Comparison of ENCODE assay signal across 20 cellular contexts in genomic region chr10:1107004-1107403, GRCh38. TPM values are rescaled to one million over a fixed set of nuclear protein-coding genes. Genes with fewer than 3 reads are reported as not detected.
A peak's percentile ranks its signal among the peaks of the same experiment; 100 is the strongest.
DNase-seq lines count a peak whose midpoint lies in the region; ATAC-seq, FAIRE-seq and TF ChIP-seq lines count a peak whose summit lies in the region.
"Had no signal": no experiment of that assay in that cellular context is flagged by ENCODE, and none has a peak within 500 bp of the region (broad histone marks: within the 10 kb centered on the region; RNA-seq: fewer than 3 reads in every experiment).

No MANE protein-coding gene starts in this region.

- no peaks in the 10 kb centered on the region for H3K9me3 ChIP-seq in K562 (replicated peaks; ENCODE audit: control insufficient read depth, insufficient read depth, low read depth, low read length)
- no peaks in the 10 kb centered on the region for H3K9me3 ChIP-seq in hepatocyte (ENCODE audit: low read depth)
- H3K9me3 ChIP-seq: BE2C had no signal

- H3K4me3 Mint-ChIP-seq in GM23338 (no peak overlapping the region), nephron progenitor cell (no peak overlapping the region)
- H3K4me3 Mint-ChIP-seq in stimulated activated effector memory CD8-positive, alpha-beta T cell treated with anti-CD3 and anti-CD28 coated beads, Interleukin-12 subunit alpha, Interleukin-12 subunit beta, amount 100 ng/mL, for 72 hours = no peak overlapping the region
- H3K4me3 Mint-ChIP-seq: CD4-positive, CD25-positive, alpha-beta regulatory T cell had no signal

- CTCF ChIA-PET in K562 (lab: Yijun Ruan, JAX; ENCODE audit: low intra/inter-chr PET ratio) = no interaction called here

- H3F3A ChIP-seq in GM23338 (replicated peaks; ENCODE audit: low read depth) = no peaks in the 10 kb centered on the region

- H3K4me1 Mint-ChIP-seq in GM23338 = peaks cover 25% of the 10 kb centered on the region
- peaks cover 21% of the 10 kb centered on the region for H3K4me1 Mint-ChIP-seq in nephron progenitor cell
- H3K4me1 Mint-ChIP-seq in stimulated activated effector memory CD8-positive, alpha-beta T cell treated with anti-CD3 and anti-CD28 coated beads, Interleukin-12 subunit alpha, Interleukin-12 subunit beta, amount 100 ng/mL, for 72 hours = peaks cover 53% of the 10 kb centered on the region

- TF ChIP-seq EP300 in K562 (IDR thresholded peaks at IDR 0.05; ENCODE audit: low read length) = no peak

- TF ChIP-seq CTCF in GM23338 (conservative IDR thresholded peaks at IDR 0.05; ENCODE audit: low read depth in 2 of 2) (no peak), K562 (IDR thresholded peaks at IDR 0.05 in 2 of 3, conservative IDR thresholded peaks at IDR 0.05 in 1 of 3; ENCODE audit: insufficient read depth in 2 of 3, low read depth in 1 of 3, low read length in 3 of 3) (no peak), nephron progenitor cell (IDR thresholded peaks at IDR 0.05) (no peak), hepatocyte (IDR thresholded peaks at IDR 0.05; ENCODE audit: poor library complexity) (no peak)

- H2AFZ ChIP-seq in GM23338 (no peak overlapping the region), K562 (ENCODE audit: low read depth, low read length) (no peak overlapping the region), hepatocyte (no peak overlapping the region)
- H2AFZ ChIP-seq: GM23248 had no signal

- TF ChIP-seq POLR2A in K562 (conservative IDR thresholded peaks at IDR 0.05) = no peak

- WGBS in K562 (ENCODE audit: insufficient coverage, low coverage, missing lambda C conversion rate) = 92% methylated on average over 15 of the region's 15 CpGs
- WGBS in hepatocyte (ENCODE audit: low lambda C conversion rate, missing lambda C conversion rate) = 98% methylated on average over 15 of the region's 15 CpGs

- intact Hi-C loops in K562 (cut with micrococcal nuclease) = no loop called here

- no peaks in the 10 kb centered on the region for H3K9me1 ChIP-seq in K562 (ENCODE audit: control insufficient read depth, insufficient read depth, low read length)

- no peaks in the 10 kb centered on the region; the same call in 1 of the 2 replicates for H4K20me1 ChIP-seq in GM23338 (replicated peaks; ENCODE audit: insufficient read depth)
- 0 out of 2 replicates have a peak, but pooled peaks cover 3% of the 10 kb centered on the region for H4K20me1 ChIP-seq in K562 (replicated peaks; ENCODE audit: control insufficient read depth, insufficient read depth, low read length)
- H4K20me1 ChIP-seq in hepatocyte (ENCODE audit: insufficient read depth, poor library complexity, severe bottlenecking) = no peaks in the 10 kb centered on the region

- H3K9me2 ChIP-seq in GM23338 (ENCODE audit: insufficient read depth) = no peaks in the 10 kb centered on the region
- no peaks in the 10 kb centered on the region for H3K9me2 ChIP-seq in hepatocyte (replicated peaks; ENCODE audit: insufficient read depth)

- H3K36me3 Mint-ChIP-seq in GM23338 (ENCODE audit: low read depth) = peaks cover 56% of the 10 kb centered on the region
- peaks cover 94% of the 10 kb centered on the region for H3K36me3 Mint-ChIP-seq in nephron progenitor cell (ENCODE audit: low read depth)
- peaks cover 93% of the 10 kb centered on the region for H3K36me3 Mint-ChIP-seq in stimulated activated effector memory CD8-positive, alpha-beta T cell treated with anti-CD3 and anti-CD28 coated beads, Interleukin-12 subunit alpha, Interleukin-12 subunit beta, amount 100 ng/mL, for 72 hours

- H3K4me2 ChIP-seq in GM23338 (no peak overlapping the region), K562 (ENCODE audit: insufficient read depth, low read length) (no peak overlapping the region), hepatocyte (no peak overlapping the region)

- no peaks in the 10 kb centered on the region for H3K9me3 Mint-ChIP-seq in GM23338
- H3K9me3 Mint-ChIP-seq in nephron progenitor cell = no peaks in the 10 kb centered on the region
- H3K9me3 Mint-ChIP-seq in stimulated activated effector memory CD8-positive, alpha-beta T cell treated with anti-CD3 and anti-CD28 coated beads, Interleukin-12 subunit alpha, Interleukin-12 subunit beta, amount 100 ng/mL, for 72 hours = no peaks in the 10 kb centered on the region
- H3K9me3 Mint-ChIP-seq: CD4-positive, CD25-positive, alpha-beta regulatory T cell had no signal

- H3K36me3 ChIP-seq in GM23338 (ENCODE audit: insufficient read depth) (no peaks in the 10 kb centered on the region), K562 (ENCODE audit: control insufficient read depth, insufficient read depth, low read length) (peaks cover 65% of the 10 kb centered on the region; the same call in 2 of the 3 replicates), hepatocyte (replicated peaks; ENCODE audit: insufficient read depth, low read depth) (no peaks in the 10 kb centered on the region)

- peaks cover 8% of the 10 kb centered on the region for H3K27me3 Mint-ChIP-seq in GM23338 (ENCODE audit: insufficient read depth, low read depth, poor library complexity)
- H3K27me3 Mint-ChIP-seq in nephron progenitor cell (ENCODE audit: low read depth, poor library complexity) = no peaks in the 10 kb centered on the region
- H3K27me3 Mint-ChIP-seq: CD4-positive, CD25-positive, alpha-beta regulatory T cell had no signal

- no peak for FAIRE-seq in K562 (lab: Jason Lieb, UNC)
- FAIRE-seq: A204.1, GM12892, H54 had no signal

- H3K27ac ChIP-seq in GM23338 (ENCODE audit: low read depth) = no peak overlapping the region
- no peak overlapping the region for H3K27ac ChIP-seq in K562 (ENCODE audit: extremely low read depth, low read depth, low read length)
- no peak overlapping the region for H3K27ac ChIP-seq in hepatocyte
- H3K27ac ChIP-seq: GM23248 had no signal

- H3K9ac ChIP-seq in K562 (ENCODE audit: insufficient read depth in 1 of 2, low read depth in 2 of 2, low read length in 2 of 2) = no peak overlapping the region
- H3K9ac ChIP-seq: GM23248 had no signal

- 0 out of 2 replicates have a peak, but pooled peaks cover 7% of the 10 kb centered on the region for H3K79me2 ChIP-seq in GM23338 (replicated peaks; ENCODE audit: insufficient read depth)
- H3K79me2 ChIP-seq in K562 (ENCODE audit: control insufficient read depth, insufficient read depth, low read length) = no peaks in the 10 kb centered on the region
- no peaks in the 10 kb centered on the region for H3K79me2 ChIP-seq in hepatocyte

- H3K27me3 ChIP-seq in GM23338 (ENCODE audit: insufficient read depth) (no peaks in the 10 kb centered on the region), K562 (ENCODE audit: control insufficient read depth in 2 of 2, insufficient read depth in 2 of 2, low read length in 2 of 2) (no peaks in the 10 kb centered on the region), hepatocyte (no peaks in the 10 kb centered on the region)
- H3K27me3 ChIP-seq: BE2C had no signal

- in situ Hi-C loops in K562 (cut with MboI) = no loop called here

- POLR2A ChIA-PET in K562 (lab: Yijun Ruan, JAX) = no interaction called here

- H3K4me3 ChIP-seq in GM23338 (no peak overlapping the region), K562 (no peak overlapping the region), hepatocyte (no peak overlapping the region)
- H3K4me3 ChIP-seq: GM23248 had no signal

- TF ChIP-seq RAD21 in K562 (CRISPR knock-in tag; conservative IDR thresholded peaks at IDR 0.05 in 1 of 2, IDR thresholded peaks at IDR 0.05 in 1 of 2) = no peak

- H3K4me1 ChIP-seq in GM23338 (ENCODE audit: insufficient read depth) (peaks cover 3% of the 10 kb centered on the region; the same call in 1 of the 2 replicates), K562 (replicated peaks in 1 of 2; ENCODE audit: control insufficient read depth in 2 of 2, insufficient read depth in 2 of 2, low read length in 2 of 2) (peaks cover 4 to 8% of the 10 kb centered on the region in 2 experiments; a peak in 2 of 5 replicates), hepatocyte (ENCODE audit: insufficient read depth) (peaks cover 4% of the 10 kb centered on the region)
- H3K4me1 ChIP-seq: BE2C had no signal

- peak overlapping the region; percentile 59; the same call in 1 of the 2 replicates for H3K27ac Mint-ChIP-seq in GM23338
- peak overlapping the region; percentile 39 for H3K27ac Mint-ChIP-seq in nephron progenitor cell
- H3K27ac Mint-ChIP-seq in stimulated activated effector memory CD8-positive, alpha-beta T cell treated with anti-CD3 and anti-CD28 coated beads, Interleukin-12 subunit alpha, Interleukin-12 subunit beta, amount 100 ng/mL, for 72 hours = peak overlapping the region; percentile 69

- DNase-seq in GM23338 (ENCODE audit: low spot score) = no peak
- no peak for DNase-seq in K562 (ENCODE audit: extremely low read depth in 1 of 4, low spot score in 3 of 4)
- DNase-seq in nephron progenitor cell = no peak
- no peak for DNase-seq in stimulated activated effector memory CD8-positive, alpha-beta T cell treated with anti-CD3 and anti-CD28 coated beads, Interleukin-12 subunit alpha, Interleukin-12 subunit beta, amount 100 ng/mL, for 72 hours (ENCODE audit: low spot score in 2 of 2)
- no peak for DNase-seq in middle frontal gyrus (ENCODE audit: extremely low spot score, low spot score)
- no peak for DNase-seq in hepatocyte (ENCODE audit: low spot score)
- no peak for DNase-seq in UCSD-AML1 (lab: John Stamatoyannopoulos, UW; ENCODE audit: unreplicated experiment)
- DNase-seq: ACHN, BE2C, C1 segment of cervical spinal cord, DMS79, GDM1, GM23248, HCEC 1CT, IMR-90, KBM-7 had no signal

- ATAC-seq in GM23338 (no peak), K562 (no peak)
- ATAC-seq in stimulated activated effector memory CD8-positive, alpha-beta T cell treated with anti-CD3 and anti-CD28 coated beads, Interleukin-12 subunit alpha, Interleukin-12 subunit beta, amount 100 ng/mL, for 72 hours = no peak

- BruUV-seq in K562 (replicated peaks; lab: Mats Ljungman, UMichigan) = no TSS peak

RNA-seq across cellular contexts. Expression of gene WDR37, which starts 50.8 kb away (rescaled TPM):
- total RNA-seq in GM23338 (2014; rRNA removed; shearing (Covaris generic)) = 9.7 and 10.2 TPM in 2 replicates
- polyA plus RNA-seq in GM23338 (2016; fragmentation: Nextera tagmentation; extraction: Ambion mirVana) = 6.0 TPM in 2 replicates
- total RNA-seq in K562 (2011; cell fraction: chromatin; rRNA removed; ENCODE audit: low replicate concordance) = 35.9 and 54.0 TPM in 2 replicates
- 20.7 and 22.1 TPM in 2 replicates for total RNA-seq in K562 (2011; cell fraction: nucleolus; rRNA removed)
- 24.8 and 29.8 TPM in 2 replicates for total RNA-seq in K562 (2011; cell fraction: nucleoplasm; rRNA removed)
- total RNA-seq in K562 (2014; rRNA removed) = 6.7 and 7.8 TPM in 2 replicates
- total RNA-seq in K562 (2014; rRNA removed; fragmentation: Illumina TruSeq; extraction: Trizol) = 5.6 and 5.9 TPM in 2 replicates
- 7.2 and 7.5 TPM in 2 replicates for total RNA-seq in K562 (2015; rRNA removed; fragmentation: Illumina TruSeq; extraction: Trizol)
- 10.0 and 11.1 TPM in 2 replicates for total RNA-seq in K562 (2021)
- 11.6 and 15.6 TPM in 2 replicates for polyA plus RNA-seq in K562 (2011; rRNA removed)
- 11.0 and 14.5 TPM in 2 replicates for polyA plus RNA-seq in K562 (2011; cell fraction: cytosol; rRNA removed)
- 34.2 and 36.8 TPM in 2 replicates for polyA plus RNA-seq in K562 (2011; cell fraction: nucleus; rRNA removed)
- 7.4 and 8.7 TPM in 2 replicates for polyA plus RNA-seq in K562 (2012)
- 6.7 and 6.9 TPM in 2 replicates for polyA plus RNA-seq in K562 (2014; fragmentation: Illumina TruSeq; extraction: Trizol)
- 1 to 10 TPM; 2.3 TPM for polyA plus RNA-seq in K562 (2014; fragmentation: Nextera tagmentation; extraction: Ambion mirVana)
- polyA plus RNA-seq in K562 (2014; rRNA removed) = 5.5 and 7.1 TPM in 2 replicates
- 20.9 and 21.6 TPM in 2 replicates for polyA minus RNA-seq in K562 (2011; rRNA and poly(A)+ RNA removed)
- 10.9 and 15.2 TPM in 2 replicates for polyA minus RNA-seq in K562 (2011; cell fraction: cytosol; rRNA and poly(A)+ RNA removed)
- 12.8 and 19.8 TPM in 2 replicates for polyA minus RNA-seq in K562 (2011; cell fraction: nucleus; rRNA and poly(A)+ RNA removed)
- total RNA-seq in hepatocyte = 12.3 and 15.2 TPM in 2 replicates
- 8.6 and 13.2 TPM in 2 replicates for polyA plus RNA-seq in hepatocyte

RNA-seq across cellular contexts. Expression of gene IDI1, which starts 58.1 kb away (rescaled TPM):
- total RNA-seq in GM23338 (2014; rRNA removed; shearing (Covaris generic)) = 147 and 154 TPM in 2 replicates
- polyA plus RNA-seq in GM23338 (2016; fragmentation: Nextera tagmentation; extraction: Ambion mirVana) = 99.0 and 119 TPM in 2 replicates
- 102 and 230 TPM in 2 replicates for total RNA-seq in K562 (2011; cell fraction: chromatin; rRNA removed; ENCODE audit: low replicate concordance)
- 57.5 and 77.1 TPM in 2 replicates for total RNA-seq in K562 (2011; cell fraction: nucleolus; rRNA removed)
- 107 and 128 TPM in 2 replicates for total RNA-seq in K562 (2011; cell fraction: nucleoplasm; rRNA removed)
- 75.0 and 75.7 TPM in 2 replicates for total RNA-seq in K562 (2014; rRNA removed)
- 143 and 163 TPM in 2 replicates for total RNA-seq in K562 (2014; rRNA removed; fragmentation: Illumina TruSeq; extraction: Trizol)
- 78.5 and 87.8 TPM in 2 replicates for total RNA-seq in K562 (2015; rRNA removed; fragmentation: Illumina TruSeq; extraction: Trizol)
- 70.0 and 75.6 TPM in 2 replicates for total RNA-seq in K562 (2021)
- 225 and 265 TPM in 2 replicates for polyA plus RNA-seq in K562 (2011; rRNA removed)
- polyA plus RNA-seq in K562 (2011; cell fraction: cytosol; rRNA removed) = 36.9 and 111 TPM in 2 replicates
- polyA plus RNA-seq in K562 (2011; cell fraction: nucleus; rRNA removed) = 76.3 and 126 TPM in 2 replicates
- polyA plus RNA-seq in K562 (2012) = 63.7 and 110 TPM in 2 replicates
- 95.6 and 119 TPM in 2 replicates for polyA plus RNA-seq in K562 (2014; fragmentation: Illumina TruSeq; extraction: Trizol)
- polyA plus RNA-seq in K562 (2014; fragmentation: Nextera tagmentation; extraction: Ambion mirVana) = 100 to 1,000 TPM; 167 to 189 TPM
- 114 and 118 TPM in 2 replicates for polyA plus RNA-seq in K562 (2014; rRNA removed)
- polyA minus RNA-seq in K562 (2011; rRNA and poly(A)+ RNA removed) = 133 and 155 TPM in 2 replicates
- polyA minus RNA-seq in K562 (2011; cell fraction: cytosol; rRNA and poly(A)+ RNA removed) = 33.5 and 42.6 TPM in 2 replicates
- polyA minus RNA-seq in K562 (2011; cell fraction: nucleus; rRNA and poly(A)+ RNA removed) = 26.9 and 57.5 TPM in 2 replicates
- 270 and 303 TPM in 2 replicates for total RNA-seq in hepatocyte
- 214 and 228 TPM in 2 replicates for polyA plus RNA-seq in hepatocyte
